In genomic region chr10:47261121-47261520, GRCh38 we compare ENCODE assay signal across 1 cellular context.
TF ChIP-seq lines count a peak whose summit lies in the region.

No MANE protein-coding gene starts in this region.

TF ChIP-seq in GM23338, 12 proteins besides CTCF, POLR2A, EP300 and RAD21 (continued from another document):
- TF ChIP-seq ZNF462 (CRISPR knock-in tag; IDR thresholded peaks at IDR 0.05), result no peak
TF ChIP-seq in GM23338: peak in this region for 0.
